In the genomic region with DNA sequence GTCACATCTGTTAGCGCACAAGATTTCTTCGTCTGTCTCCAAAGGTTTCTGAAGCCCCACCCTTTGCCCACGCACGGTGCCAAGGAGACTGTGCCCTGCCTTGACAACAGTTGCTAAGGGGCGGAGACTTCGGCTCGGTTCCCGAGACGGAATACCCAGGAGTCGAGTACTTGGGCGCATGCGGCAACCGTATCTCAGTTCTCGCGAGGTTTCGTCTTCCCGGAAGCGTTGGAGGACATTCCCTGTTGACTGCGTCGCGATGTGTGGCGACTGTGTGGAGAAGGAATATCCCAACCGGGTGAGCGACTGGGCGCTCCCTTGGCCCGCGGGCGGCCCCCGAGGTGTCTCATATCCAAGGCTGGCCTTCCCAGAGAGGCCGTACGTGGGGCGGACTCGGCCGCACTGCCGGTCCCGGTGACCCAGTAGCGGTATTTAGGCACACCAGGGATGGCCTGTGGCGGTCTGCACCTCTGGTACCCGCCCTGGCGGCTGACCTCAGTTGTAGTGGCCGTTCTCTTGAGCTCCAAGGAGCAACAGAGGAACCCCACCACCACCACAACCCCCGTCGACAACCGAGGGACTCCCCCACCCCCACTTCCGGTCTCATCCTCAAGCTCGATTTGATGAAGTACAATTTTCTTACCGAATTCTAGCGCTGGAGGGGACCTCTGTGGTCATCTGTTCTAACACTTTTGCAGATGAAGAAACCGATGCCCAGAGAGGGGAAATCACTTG, we compare ENCODE assay signal across 8 cellular contexts. TPM values are rescaled to one million over a fixed set of nuclear protein-coding genes. Genes with fewer than 3 reads are reported as not detected.
DNase-seq lines count a peak whose midpoint lies in the region; ATAC-seq and TF ChIP-seq lines count a peak whose summit lies in the region.

A gene (plus strand): TSS at position 219 of the 735 bp plus-strand sequence. CDS start 41 bp downstream, at position 260.

- TF ChIP-seq CTCF in fibroblast of pulmonary artery (IDR thresholded peaks at IDR 0.05; ENCODE audit: low read length, missing control alignments), result no peak

- peak within 1 kb of the TSS; percentile 97 for H3K4me3 Mint-ChIP-seq in natural killer cell treated with Interleukin-12 subunit alpha and Interleukin-12 subunit beta and Interleukin-15 and Interleukin-18, amount 100 ng/mL, for 72 hours

- peak within 1 kb of the TSS; percentile 97 to 99 for H3K27ac Mint-ChIP-seq in natural killer cell treated with Interleukin-12 subunit alpha and Interleukin-12 subunit beta and Interleukin-15 and Interleukin-18, amount 100 ng/mL, for 72 hours

- H3K4me3 ChIP-seq in H7 (ENCODE audit: insufficient read depth, low read depth, low read length), result peak within 1 kb of the TSS; percentile 89
- H3K4me3 ChIP-seq in fibroblast of pulmonary artery (replicated peaks; ENCODE audit: low read depth, low read length), result peak within 1 kb of the TSS; percentile 90

- ATAC-seq in natural killer cell treated with Interleukin-12 subunit alpha and Interleukin-12 subunit beta and Interleukin-15 and Interleukin-18, amount 100 ng/mL, for 72 hours, result peak; percentile 97 to 98
- peak; percentile 99 for ATAC-seq in stimulated activated naive CD8-positive, alpha-beta T cell treated with anti-CD3 and anti-CD28 coated beads, Interleukin-15, Interleukin-2, amounts not matched to agents 100 U/mL and 50 U/mL, for 24 hours

- no peaks in the 10 kb centered on the region for H3K9me3 Mint-ChIP-seq in natural killer cell treated with Interleukin-12 subunit alpha and Interleukin-12 subunit beta and Interleukin-15 and Interleukin-18, amount 100 ng/mL, for 72 hours

- peaks cover 0 to 5% of the 10 kb centered on the region in 2 donors for H3K27me3 Mint-ChIP-seq in natural killer cell treated with Interleukin-12 subunit alpha and Interleukin-12 subunit beta and Interleukin-15 and Interleukin-18, amount 100 ng/mL, for 72 hours

- H3K27me3 ChIP-seq in H7 (ENCODE audit: control insufficient read depth, insufficient read depth, low read length), result no peaks in the 10 kb centered on the region

- no peaks in the 10 kb centered on the region for H3K36me3 ChIP-seq in H7 (replicated peaks; ENCODE audit: control insufficient read depth, insufficient read depth, low read length)

- H3K4me1 Mint-ChIP-seq in natural killer cell treated with Interleukin-12 subunit alpha and Interleukin-12 subunit beta and Interleukin-15 and Interleukin-18, amount 100 ng/mL, for 72 hours (ENCODE audit: low read depth in 2 of 2), result peaks cover 30 to 42% of the 10 kb centered on the region in 2 donors

- H3K36me3 Mint-ChIP-seq in natural killer cell treated with Interleukin-12 subunit alpha and Interleukin-12 subunit beta and Interleukin-15 and Interleukin-18, amount 100 ng/mL, for 72 hours, result no peaks in the 10 kb centered on the region

- DNase-seq in ELF-1 (ENCODE audit: low read depth, low spot score) (peak; percentile 97), H7 (peak; percentile 91), M059J (ENCODE audit: low read depth) (peak; percentile 99), SHP77 (lab: John Stamatoyannopoulos, UW) (peak; percentile 98 to 99), fibroblast of pulmonary artery (ENCODE audit: low read depth) (peak; percentile 99)
- DNase-seq in activated effector memory CD4-positive, alpha-beta T cell treated with Interleukin-2 at 50 U/mL for 16 hours, result peak; percentile 93
- peak; percentile 98 for DNase-seq in natural killer cell treated with Interleukin-12 subunit alpha and Interleukin-12 subunit beta and Interleukin-15 and Interleukin-18, amount 100 ng/mL, for 72 hours (ENCODE audit: low spot score)
- peak; percentile 97 for DNase-seq in stimulated activated naive CD8-positive, alpha-beta T cell treated with anti-CD3 and anti-CD28 coated beads, Interleukin-15, Interleukin-2, amounts not matched to agents 100 U/mL and 50 U/mL, for 24 hours

RNA-seq across cellular contexts. Expression of the gene that starts here (rescaled TPM):
- 19.5 and 21.9 TPM in 2 replicates for total RNA-seq in H7 (2014; rRNA removed; shearing (Covaris generic))
- total RNA-seq in M059J (2014; rRNA removed; shearing (Covaris generic)), result 84.4 and 138 TPM in 2 replicates
- total RNA-seq in natural killer cell treated with Interleukin-12 subunit alpha and Interleukin-12 subunit beta and Interleukin-15 and Interleukin-18, amount 100 ng/mL, for 72 hours, result 10 to 100 TPM; 27.8 to 38.6 TPM

Comparison
In these comparisons a context has a peak if more than half of its experiments do, and no peak if none do; other contexts are left out.
1. Peak in every context shown above with its lines: DNase-seq, ATAC-seq and H3K4me3 ChIP-seq.